2 cellular contexts compared by ENCODE assay signal in the genomic region with DNA sequence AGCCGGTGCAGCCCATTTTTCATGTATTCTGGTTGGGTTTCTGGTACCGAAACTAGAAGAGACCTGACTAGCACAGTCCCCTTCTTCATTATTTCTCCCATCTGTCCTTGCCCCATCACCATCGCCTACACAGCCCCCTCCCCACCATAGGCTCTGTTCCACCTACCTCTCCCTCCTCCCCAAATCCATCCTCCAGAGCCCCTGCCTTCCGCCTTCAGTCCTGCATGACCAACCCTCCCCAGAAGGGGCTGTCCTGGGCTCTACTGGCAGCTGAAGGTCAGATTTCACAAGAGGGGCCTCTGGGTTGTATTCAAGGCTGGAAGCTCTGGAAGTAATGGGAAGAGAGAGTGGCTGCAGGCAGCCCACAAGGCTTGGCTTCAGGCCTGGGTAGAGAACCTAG.
A peak's percentile ranks its signal among the peaks of the same experiment; 100 is the strongest.
TF ChIP-seq lines count a peak whose summit lies in the region.

No MANE protein-coding gene starts in this region.

TF ChIP-seq in HepG2, 621 proteins besides CTCF, POLR2A, EP300 and RAD21 (continues in another document):
- TF ChIP-seq REXO4 (CRISPR knock-in tag; IDR thresholded peaks at IDR 0.05; ENCODE audit: borderline replicate concordance), result no peak
- TF ChIP-seq, protein P1, sequence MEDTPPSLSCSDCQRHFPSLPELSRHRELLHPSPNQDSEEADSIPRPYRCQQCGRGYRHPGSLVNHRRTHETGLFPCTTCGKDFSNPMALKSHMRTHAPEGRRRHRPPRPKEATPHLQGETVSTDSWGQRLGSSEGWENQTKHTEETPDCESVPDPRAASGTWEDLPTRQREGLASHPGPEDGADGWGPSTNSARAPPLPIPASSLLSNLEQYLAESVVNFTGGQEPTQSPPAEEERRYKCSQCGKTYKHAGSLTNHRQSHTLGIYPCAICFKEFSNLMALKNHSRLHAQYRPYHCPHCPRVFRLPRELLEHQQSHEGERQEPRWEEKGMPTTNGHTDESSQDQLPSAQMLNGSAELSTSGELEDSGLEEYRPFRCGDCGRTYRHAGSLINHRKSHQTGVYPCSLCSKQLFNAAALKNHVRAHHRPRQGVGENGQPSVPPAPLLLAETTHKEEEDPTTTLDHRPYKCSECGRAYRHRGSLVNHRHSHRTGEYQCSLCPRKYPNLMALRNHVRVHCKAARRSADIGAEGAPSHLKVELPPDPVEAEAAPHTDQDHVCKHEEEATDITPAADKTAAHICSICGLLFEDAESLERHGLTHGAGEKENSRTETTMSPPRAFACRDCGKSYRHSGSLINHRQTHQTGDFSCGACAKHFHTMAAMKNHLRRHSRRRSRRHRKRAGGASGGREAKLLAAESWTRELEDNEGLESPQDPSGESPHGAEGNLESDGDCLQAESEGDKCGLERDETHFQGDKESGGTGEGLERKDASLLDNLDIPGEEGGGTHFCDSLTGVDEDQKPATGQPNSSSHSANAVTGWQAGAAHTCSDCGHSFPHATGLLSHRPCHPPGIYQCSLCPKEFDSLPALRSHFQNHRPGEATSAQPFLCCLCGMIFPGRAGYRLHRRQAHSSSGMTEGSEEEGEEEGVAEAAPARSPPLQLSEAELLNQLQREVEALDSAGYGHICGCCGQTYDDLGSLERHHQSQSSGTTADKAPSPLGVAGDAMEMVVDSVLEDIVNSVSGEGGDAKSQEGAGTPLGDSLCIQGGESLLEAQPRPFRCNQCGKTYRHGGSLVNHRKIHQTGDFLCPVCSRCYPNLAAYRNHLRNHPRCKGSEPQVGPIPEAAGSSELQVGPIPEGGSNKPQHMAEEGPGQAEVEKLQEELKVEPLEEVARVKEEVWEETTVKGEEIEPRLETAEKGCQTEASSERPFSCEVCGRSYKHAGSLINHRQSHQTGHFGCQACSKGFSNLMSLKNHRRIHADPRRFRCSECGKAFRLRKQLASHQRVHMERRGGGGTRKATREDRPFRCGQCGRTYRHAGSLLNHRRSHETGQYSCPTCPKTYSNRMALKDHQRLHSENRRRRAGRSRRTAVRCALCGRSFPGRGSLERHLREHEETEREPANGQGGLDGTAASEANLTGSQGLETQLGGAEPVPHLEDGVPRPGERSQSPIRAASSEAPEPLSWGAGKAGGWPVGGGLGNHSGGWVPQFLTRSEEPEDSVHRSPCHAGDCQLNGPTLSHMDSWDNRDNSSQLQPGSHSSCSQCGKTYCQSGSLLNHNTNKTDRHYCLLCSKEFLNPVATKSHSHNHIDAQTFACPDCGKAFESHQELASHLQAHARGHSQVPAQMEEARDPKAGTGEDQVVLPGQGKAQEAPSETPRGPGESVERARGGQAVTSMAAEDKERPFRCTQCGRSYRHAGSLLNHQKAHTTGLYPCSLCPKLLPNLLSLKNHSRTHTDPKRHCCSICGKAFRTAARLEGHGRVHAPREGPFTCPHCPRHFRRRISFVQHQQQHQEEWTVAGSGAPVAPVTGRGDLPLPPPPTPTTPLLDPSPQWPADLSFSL (CRISPR knock-in tag; IDR thresholded peaks at IDR 0.05), result no peak
- TF ChIP-seq, protein P2, sequence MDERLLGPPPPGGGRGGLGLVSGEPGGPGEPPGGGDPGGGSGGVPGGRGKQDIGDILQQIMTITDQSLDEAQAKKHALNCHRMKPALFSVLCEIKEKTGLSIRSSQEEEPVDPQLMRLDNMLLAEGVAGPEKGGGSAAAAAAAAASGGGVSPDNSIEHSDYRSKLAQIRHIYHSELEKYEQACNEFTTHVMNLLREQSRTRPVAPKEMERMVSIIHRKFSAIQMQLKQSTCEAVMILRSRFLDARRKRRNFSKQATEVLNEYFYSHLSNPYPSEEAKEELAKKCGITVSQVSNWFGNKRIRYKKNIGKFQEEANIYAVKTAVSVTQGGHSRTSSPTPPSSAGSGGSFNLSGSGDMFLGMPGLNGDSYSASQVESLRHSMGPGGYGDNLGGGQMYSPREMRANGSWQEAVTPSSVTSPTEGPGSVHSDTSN (CRISPR knock-in tag; IDR thresholded peaks at IDR 0.05), result no peak
- TF ChIP-seq, protein P3, sequence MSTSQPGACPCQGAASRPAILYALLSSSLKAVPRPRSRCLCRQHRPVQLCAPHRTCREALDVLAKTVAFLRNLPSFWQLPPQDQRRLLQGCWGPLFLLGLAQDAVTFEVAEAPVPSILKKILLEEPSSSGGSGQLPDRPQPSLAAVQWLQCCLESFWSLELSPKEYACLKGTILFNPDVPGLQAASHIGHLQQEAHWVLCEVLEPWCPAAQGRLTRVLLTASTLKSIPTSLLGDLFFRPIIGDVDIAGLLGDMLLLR (CRISPR knock-in tag; IDR thresholded peaks at IDR 0.05), result no peak
- no peak for TF ChIP-seq JDP2 (CRISPR knock-in tag; IDR thresholded peaks at IDR 0.05; ENCODE audit: borderline replicate concordance)
- 0 out of 2 replicates have a peak, but pooled peaks have one; percentile 18 for TF ChIP-seq CEBPG (CRISPR knock-in tag; IDR thresholded peaks at IDR 0.05)
- TF ChIP-seq, protein P4, sequence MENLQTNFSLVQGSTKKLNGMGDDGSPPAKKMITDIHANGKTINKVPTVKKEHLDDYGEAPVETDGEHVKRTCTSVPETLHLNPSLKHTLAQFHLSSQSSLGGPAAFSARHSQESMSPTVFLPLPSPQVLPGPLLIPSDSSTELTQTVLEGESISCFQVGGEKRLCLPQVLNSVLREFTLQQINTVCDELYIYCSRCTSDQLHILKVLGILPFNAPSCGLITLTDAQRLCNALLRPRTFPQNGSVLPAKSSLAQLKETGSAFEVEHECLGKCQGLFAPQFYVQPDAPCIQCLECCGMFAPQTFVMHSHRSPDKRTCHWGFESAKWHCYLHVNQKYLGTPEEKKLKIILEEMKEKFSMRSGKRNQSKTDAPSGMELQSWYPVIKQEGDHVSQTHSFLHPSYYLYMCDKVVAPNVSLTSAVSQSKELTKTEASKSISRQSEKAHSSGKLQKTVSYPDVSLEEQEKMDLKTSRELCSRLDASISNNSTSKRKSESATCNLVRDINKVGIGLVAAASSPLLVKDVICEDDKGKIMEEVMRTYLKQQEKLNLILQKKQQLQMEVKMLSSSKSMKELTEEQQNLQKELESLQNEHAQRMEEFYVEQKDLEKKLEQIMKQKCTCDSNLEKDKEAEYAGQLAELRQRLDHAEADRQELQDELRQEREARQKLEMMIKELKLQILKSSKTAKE (CRISPR knock-in tag; IDR thresholded peaks at IDR 0.05; ENCODE audit: borderline replicate concordance), result no peak
- no peak for TF ChIP-seq ESRRA (CRISPR knock-in tag; IDR thresholded peaks at IDR 0.05; ENCODE audit: low read depth)
- no peak for TF ChIP-seq RBM22 (optimal IDR thresholded peaks at IDR 0.05; ENCODE audit: low read length)
- TF ChIP-seq ZNF3 (CRISPR knock-in tag; IDR thresholded peaks at IDR 0.05), result no peak
- TF ChIP-seq, protein P5, sequence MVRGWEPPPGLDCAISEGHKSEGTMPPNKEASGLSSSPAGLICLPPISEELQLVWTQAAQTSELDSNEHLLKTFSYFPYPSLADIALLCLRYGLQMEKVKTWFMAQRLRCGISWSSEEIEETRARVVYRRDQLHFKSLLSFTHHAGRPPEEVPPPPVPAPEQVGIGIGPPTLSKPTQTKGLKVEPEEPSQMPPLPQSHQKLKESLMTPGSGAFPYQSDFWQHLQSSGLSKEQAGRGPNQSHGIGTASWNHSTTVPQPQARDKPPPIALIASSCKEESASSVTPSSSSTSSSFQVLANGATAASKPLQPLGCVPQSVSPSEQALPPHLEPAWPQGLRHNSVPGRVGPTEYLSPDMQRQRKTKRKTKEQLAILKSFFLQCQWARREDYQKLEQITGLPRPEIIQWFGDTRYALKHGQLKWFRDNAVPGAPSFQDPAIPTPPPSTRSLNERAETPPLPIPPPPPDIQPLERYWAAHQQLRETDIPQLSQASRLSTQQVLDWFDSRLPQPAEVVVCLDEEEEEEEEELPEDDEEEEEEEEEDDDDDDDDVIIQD (CRISPR knock-in tag; IDR thresholded peaks at IDR 0.05; ENCODE audit: low read depth), result no peak
- TF ChIP-seq ZNF263 (CRISPR knock-in tag; IDR thresholded peaks at IDR 0.05), result peak; percentile 88
- no peak for TF ChIP-seq NR2F6 (IDR thresholded peaks at IDR 0.05)
- TF ChIP-seq NR2F6 (CRISPR knock-in tag; IDR thresholded peaks at IDR 0.05), result peak; percentile 31; the same call in 1 of the 2 replicates

TF ChIP-seq in K562, 482 proteins besides CTCF, POLR2A, EP300 and RAD21:
- TF ChIP-seq CEBPB (tag; IDR thresholded peaks at IDR 0.05), result peak; percentile 34; the same call in 1 of the 2 replicates
- no peak for TF ChIP-seq IFI16 (CRISPR knock-in tag; IDR thresholded peaks at IDR 0.05)
- TF ChIP-seq HNRNPLL (IDR thresholded peaks at IDR 0.05; ENCODE audit: low read depth, low read length, poor library complexity, severe bottlenecking), result no peak
- no peak for TF ChIP-seq DNMT1 (IDR thresholded peaks at IDR 0.05)
- no peak for TF ChIP-seq ESRRB (CRISPR knock-in tag; IDR thresholded peaks at IDR 0.05; ENCODE audit: borderline replicate concordance)
- TF ChIP-seq RFX7 (CRISPR knock-in tag; IDR thresholded peaks at IDR 0.05), result no peak
- TF ChIP-seq, protein P6, sequence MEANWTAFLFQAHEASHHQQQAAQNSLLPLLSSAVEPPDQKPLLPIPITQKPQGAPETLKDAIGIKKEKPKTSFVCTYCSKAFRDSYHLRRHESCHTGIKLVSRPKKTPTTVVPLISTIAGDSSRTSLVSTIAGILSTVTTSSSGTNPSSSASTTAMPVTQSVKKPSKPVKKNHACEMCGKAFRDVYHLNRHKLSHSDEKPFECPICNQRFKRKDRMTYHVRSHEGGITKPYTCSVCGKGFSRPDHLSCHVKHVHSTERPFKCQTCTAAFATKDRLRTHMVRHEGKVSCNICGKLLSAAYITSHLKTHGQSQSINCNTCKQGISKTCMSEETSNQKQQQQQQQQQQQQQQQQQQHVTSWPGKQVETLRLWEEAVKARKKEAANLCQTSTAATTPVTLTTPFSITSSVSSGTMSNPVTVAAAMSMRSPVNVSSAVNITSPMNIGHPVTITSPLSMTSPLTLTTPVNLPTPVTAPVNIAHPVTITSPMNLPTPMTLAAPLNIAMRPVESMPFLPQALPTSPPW (CRISPR knock-in tag; IDR thresholded peaks at IDR 0.05), result no peak
- TF ChIP-seq ZNF263 (CRISPR knock-in tag; IDR thresholded peaks at IDR 0.05; ENCODE audit: borderline replicate concordance), result peak; percentile 82; the same call in 1 of the 2 replicates
